Comparison of ENCODE assay signal across 1 cellular context in the genomic region with DNA sequence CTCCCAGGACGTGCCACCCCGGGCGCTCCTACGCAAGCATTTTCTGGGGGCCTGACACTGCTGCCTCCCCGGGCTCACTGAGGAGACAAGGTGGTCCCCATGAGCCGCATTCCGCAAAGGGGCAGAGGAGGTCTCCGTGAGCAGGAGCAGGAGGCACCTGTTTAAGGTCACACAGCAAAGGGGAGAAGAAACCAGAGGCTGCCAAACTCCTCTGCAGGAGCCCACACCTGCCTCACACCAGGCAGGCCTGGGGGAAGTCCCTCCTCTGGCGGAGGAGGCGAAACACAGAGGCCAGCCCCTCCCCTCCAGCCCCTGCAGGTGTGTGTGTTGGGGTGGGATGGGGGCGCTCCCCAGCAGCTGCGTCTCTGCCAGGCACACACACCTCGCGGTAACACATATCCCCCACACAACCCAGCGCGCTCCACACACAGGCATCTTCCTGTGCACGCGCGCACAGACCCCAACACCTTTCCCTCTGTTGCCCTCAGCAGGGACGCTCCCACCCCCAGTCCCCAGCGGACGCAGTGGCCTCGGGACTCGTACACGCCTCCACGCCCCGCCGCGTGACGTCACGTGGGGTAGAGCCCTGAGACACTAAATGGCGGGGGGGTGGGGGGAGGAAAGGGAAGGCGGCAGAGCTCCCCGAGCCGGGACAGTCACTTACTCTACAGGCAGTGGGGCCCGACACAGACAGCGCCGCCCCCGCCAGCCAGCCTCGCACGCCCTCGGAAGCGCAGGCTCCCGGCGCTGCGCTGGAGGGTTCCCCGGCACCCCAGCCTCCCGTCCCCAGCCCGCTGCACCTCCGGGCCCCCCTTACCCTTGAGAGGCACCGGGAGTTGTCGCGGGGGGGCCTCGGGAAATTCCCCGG.
TF ChIP-seq lines count a peak whose summit lies in the region.

No MANE protein-coding gene starts in this region.

TF ChIP-seq in HEK293, 187 proteins besides CTCF, POLR2A, EP300 and RAD21 (continued from another document):
- TF ChIP-seq, protein P1, sequence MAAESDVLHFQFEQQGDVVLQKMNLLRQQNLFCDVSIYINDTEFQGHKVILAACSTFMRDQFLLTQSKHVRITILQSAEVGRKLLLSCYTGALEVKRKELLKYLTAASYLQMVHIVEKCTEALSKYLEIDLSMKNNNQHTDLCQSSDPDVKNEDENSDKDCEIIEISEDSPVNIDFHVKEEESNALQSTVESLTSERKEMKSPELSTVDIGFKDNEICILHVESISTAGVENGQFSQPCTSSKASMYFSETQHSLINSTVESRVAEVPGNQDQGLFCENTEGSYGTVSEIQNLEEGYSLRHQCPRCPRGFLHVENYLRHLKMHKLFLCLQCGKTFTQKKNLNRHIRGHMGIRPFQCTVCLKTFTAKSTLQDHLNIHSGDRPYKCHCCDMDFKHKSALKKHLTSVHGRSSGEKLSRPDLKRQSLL (tag by site-specific recombination; IDR thresholded peaks at IDR 0.05), result no peak
- TF ChIP-seq GLIS2 (tag by site-specific recombination; IDR thresholded peaks at IDR 0.05) (peak; percentile 86), ZNF600 (tag by site-specific recombination; IDR thresholded peaks at IDR 0.05) (peak; percentile 73; the same call in 1 of the 2 replicates), ZNF561 (tag by site-specific recombination; IDR thresholded peaks at IDR 0.05; ENCODE audit: borderline replicate concordance) (no peak), ZIC2 (tag by site-specific recombination; IDR thresholded peaks at IDR 0.05) (peak; percentile 60), GLIS1 (tag by site-specific recombination; IDR thresholded peaks at IDR 0.05) (peak; percentile 78), ZNF433 (tag by site-specific recombination; IDR thresholded peaks at IDR 0.05; ENCODE audit: low read depth) (no peak), SP2 (tag by site-specific recombination; IDR thresholded peaks at IDR 0.05) (peak; percentile 71), ZNF426 (tag by site-specific recombination; IDR thresholded peaks at IDR 0.05) (no peak), ZNF132 (tag by site-specific recombination; IDR thresholded peaks at IDR 0.05; ENCODE audit: borderline replicate concordance) (no peak), ZNF211 (tag by site-specific recombination; IDR thresholded peaks at IDR 0.05; ENCODE audit: low read depth) (no peak), KLF17 (tag by site-specific recombination; IDR thresholded peaks at IDR 0.05) (peak; percentile 66; the same call in 1 of the 2 replicates), ZNF274 (IDR thresholded peaks at IDR 0.05; ENCODE audit: low read length) (no peak), ZNF274 (tag by site-specific recombination; IDR thresholded peaks at IDR 0.05; ENCODE audit: borderline replicate concordance) (no peak), PATZ1 (tag by site-specific recombination; IDR thresholded peaks at IDR 0.05) (peak; percentile 86), ZNF529 (tag by site-specific recombination; IDR thresholded peaks at IDR 0.05; ENCODE audit: insufficient replicate concordance) (no peak), ZFHX2 (tag by site-specific recombination; conservative IDR thresholded peaks at IDR 0.05) (peak; percentile 78), ZBTB21 (tag by site-specific recombination; IDR thresholded peaks at IDR 0.05) (peak; percentile 53; the same call in 1 of the 2 replicates), KLF9 (tag by site-specific recombination; IDR thresholded peaks at IDR 0.05; ENCODE audit: low read depth) (no peak), ZNF398 (tag by site-specific recombination; IDR thresholded peaks at IDR 0.05) (peak; percentile 92), ZSCAN16 (tag by site-specific recombination; IDR thresholded peaks at IDR 0.05) (no peak), ZNF830 (tag by site-specific recombination; IDR thresholded peaks at IDR 0.05; ENCODE audit: low read depth) (no peak), KLF1 (tag by site-specific recombination; IDR thresholded peaks at IDR 0.05) (peak; percentile 32; the same call in 1 of the 2 replicates), ZNF354C (tag by site-specific recombination; IDR thresholded peaks at IDR 0.05; ENCODE audit: borderline replicate concordance, low read depth) (no peak), HOXD13 (CRISPR knock-in tag; IDR thresholded peaks at IDR 0.05; ENCODE audit: borderline replicate concordance) (no peak), ZNF335 (tag by site-specific recombination; conservative IDR thresholded peaks at IDR 0.05) (0 out of 2 replicates have a peak, but pooled peaks have one; percentile 23), IKZF3 (tag by site-specific recombination; IDR thresholded peaks at IDR 0.05) (no peak), ZNF548 (tag by site-specific recombination; IDR thresholded peaks at IDR 0.05) (no peak), ZFP69B (tag by site-specific recombination; IDR thresholded peaks at IDR 0.05) (peak; percentile 92), ZNF629 (tag by site-specific recombination; IDR thresholded peaks at IDR 0.05) (peak; percentile 25; the same call in 1 of the 2 replicates), ZNF157 (tag by site-specific recombination; IDR thresholded peaks at IDR 0.05) (no peak), ZNF202 (tag by site-specific recombination; IDR thresholded peaks at IDR 0.05; ENCODE audit: borderline replicate concordance) (no peak), BCL11A (tag by site-specific recombination; IDR thresholded peaks at IDR 0.05; ENCODE audit: low read depth) (no peak), ZNF571 (tag by site-specific recombination; IDR thresholded peaks at IDR 0.05) (no peak), ZBTB17 (tag by site-specific recombination; IDR thresholded peaks at IDR 0.05) (peak; percentile 44; the same call in 1 of the 2 replicates), ZSCAN18 (tag by site-specific recombination; IDR thresholded peaks at IDR 0.05) (no peak), ZNF416 (tag by site-specific recombination; IDR thresholded peaks at IDR 0.05) (no peak)
- TF ChIP-seq, protein P2, sequence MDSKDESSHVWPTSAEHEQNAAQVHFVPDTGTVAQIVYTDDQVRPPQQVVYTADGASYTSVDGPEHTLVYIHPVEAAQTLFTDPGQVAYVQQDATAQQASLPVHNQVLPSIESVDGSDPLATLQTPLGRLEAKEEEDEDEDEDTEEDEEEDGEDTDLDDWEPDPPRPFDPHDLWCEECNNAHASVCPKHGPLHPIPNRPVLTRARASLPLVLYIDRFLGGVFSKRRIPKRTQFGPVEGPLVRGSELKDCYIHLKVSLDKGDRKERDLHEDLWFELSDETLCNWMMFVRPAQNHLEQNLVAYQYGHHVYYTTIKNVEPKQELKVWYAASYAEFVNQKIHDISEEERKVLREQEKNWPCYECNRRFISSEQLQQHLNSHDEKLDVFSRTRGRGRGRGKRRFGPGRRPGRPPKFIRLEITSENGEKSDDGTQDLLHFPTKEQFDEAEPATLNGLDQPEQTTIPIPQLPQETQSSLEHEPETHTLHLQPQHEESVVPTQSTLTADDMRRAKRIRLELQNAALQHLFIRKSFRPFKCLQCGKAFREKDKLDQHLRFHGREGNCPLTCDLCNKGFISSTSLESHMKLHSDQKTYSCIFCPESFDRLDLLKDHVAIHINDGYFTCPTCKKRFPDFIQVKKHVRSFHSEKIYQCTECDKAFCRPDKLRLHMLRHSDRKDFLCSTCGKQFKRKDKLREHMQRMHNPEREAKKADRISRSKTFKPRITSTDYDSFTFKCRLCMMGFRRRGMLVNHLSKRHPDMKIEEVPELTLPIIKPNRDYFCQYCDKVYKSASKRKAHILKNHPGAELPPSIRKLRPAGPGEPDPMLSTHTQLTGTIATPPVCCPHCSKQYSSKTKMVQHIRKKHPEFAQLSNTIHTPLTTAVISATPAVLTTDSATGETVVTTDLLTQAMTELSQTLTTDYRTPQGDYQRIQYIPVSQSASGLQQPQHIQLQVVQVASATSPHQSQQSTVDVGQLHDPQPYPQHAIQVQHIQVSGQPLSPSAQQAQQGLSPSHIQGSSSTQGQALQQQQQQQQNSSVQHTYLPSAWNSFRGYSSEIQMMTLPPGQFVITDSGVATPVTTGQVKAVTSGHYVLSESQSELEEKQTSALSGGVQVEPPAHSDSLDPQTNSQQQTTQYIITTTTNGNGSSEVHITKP (tag by site-specific recombination; IDR thresholded peaks at IDR 0.05), result 0 out of 2 replicates have a peak, but pooled peaks have one; percentile 15
- TF ChIP-seq, protein P3, sequence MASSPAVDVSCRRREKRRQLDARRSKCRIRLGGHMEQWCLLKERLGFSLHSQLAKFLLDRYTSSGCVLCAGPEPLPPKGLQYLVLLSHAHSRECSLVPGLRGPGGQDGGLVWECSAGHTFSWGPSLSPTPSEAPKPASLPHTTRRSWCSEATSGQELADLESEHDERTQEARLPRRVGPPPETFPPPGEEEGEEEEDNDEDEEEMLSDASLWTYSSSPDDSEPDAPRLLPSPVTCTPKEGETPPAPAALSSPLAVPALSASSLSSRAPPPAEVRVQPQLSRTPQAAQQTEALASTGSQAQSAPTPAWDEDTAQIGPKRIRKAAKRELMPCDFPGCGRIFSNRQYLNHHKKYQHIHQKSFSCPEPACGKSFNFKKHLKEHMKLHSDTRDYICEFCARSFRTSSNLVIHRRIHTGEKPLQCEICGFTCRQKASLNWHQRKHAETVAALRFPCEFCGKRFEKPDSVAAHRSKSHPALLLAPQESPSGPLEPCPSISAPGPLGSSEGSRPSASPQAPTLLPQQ (tag by site-specific recombination; IDR thresholded peaks at IDR 0.05), result peak; percentile 96
